9 cellular contexts compared by ENCODE assay signal in genomic region chr20:25288291-25289181, GRCh38. TPM values are rescaled to one million over a fixed set of nuclear protein-coding genes. Genes with fewer than 3 reads are reported as not detected.
DNase-seq lines count a peak whose midpoint lies in the region; ATAC-seq, FAIRE-seq and TF ChIP-seq lines count a peak whose summit lies in the region.
"Had no signal": no experiment of that assay in that cellular context is flagged by ENCODE, and none has a peak within 500 bp of the region (broad histone marks: within the 10 kb centered on the region; RNA-seq: fewer than 3 reads in every experiment).

No MANE protein-coding gene starts in this region.

- ATAC-seq in GM19452 (IDR thresholded peaks at IDR 0.05; ENCODE audit: unreplicated experiment) (peak; percentile 95), HG03108 (IDR thresholded peaks at IDR 0.05; ENCODE audit: unreplicated experiment) (peak; percentile 83)

- H3K4me1 Mint-ChIP-seq in glutamatergic neuron (ENCODE audit: low read depth, unreplicated experiment) (peaks cover 6% of the 10 kb centered on the region), immature natural killer cell (no peaks in the 10 kb centered on the region)
- H3K4me1 Mint-ChIP-seq: brain had no signal

- peak; percentile 98 for FAIRE-seq in GM12892 (lab: Jason Lieb, UNC)

- H3K9me3 Mint-ChIP-seq in glutamatergic neuron (ENCODE audit: unreplicated experiment), result peaks cover 37% of the 10 kb centered on the region
- no peaks in the 10 kb centered on the region for H3K9me3 Mint-ChIP-seq in immature natural killer cell
- H3K9me3 Mint-ChIP-seq: brain had no signal

- no peak for TF ChIP-seq CTCF in glutamatergic neuron (IDR thresholded peaks at IDR 0.05; ENCODE audit: partially characterized antibody, unreplicated experiment)

- DNase-seq in GM12892 (ENCODE audit: insufficient read length), result peak; percentile 68
- peak; percentile 5 for DNase-seq in glutamatergic neuron
- no peak for DNase-seq in DMS153 (lab: John Stamatoyannopoulos, UW)
- DNase-seq in stimulated activated CD4-positive, alpha-beta T cell treated with anti-CD3 and anti-CD28 coated beads, Interleukin-4, amount 100 ng/mL, for 4 hours, result no peak
- no peak for DNase-seq in immature natural killer cell
- DNase-seq in NCI-H2081 (lab: John Stamatoyannopoulos, UW), result no peak

- peaks cover 16% of the 10 kb centered on the region for H3K36me3 Mint-ChIP-seq in glutamatergic neuron (ENCODE audit: unreplicated experiment)
- H3K36me3 Mint-ChIP-seq in immature natural killer cell, result peaks cover 4 to 24% (median 16%) of the 10 kb centered on the region in 3 donors

- H3K27me3 Mint-ChIP-seq in glutamatergic neuron (ENCODE audit: unreplicated experiment) (peaks cover 34% of the 10 kb centered on the region), immature natural killer cell (ENCODE audit: low read depth in 3 of 3) (peaks cover 2 to 6% (median 5%) of the 10 kb centered on the region in 3 donors)

- no peak overlapping the region for H3K27ac Mint-ChIP-seq in glutamatergic neuron (ENCODE audit: unreplicated experiment)
- H3K27ac Mint-ChIP-seq in immature natural killer cell, result peak overlapping the region in 1 of 6 donors; percentile 22

- no peak for TF ChIP-seq POLR2A in GM12892 (IDR thresholded peaks at IDR 0.05; ENCODE audit: low read depth, low read length)

- H3K4me3 Mint-ChIP-seq in glutamatergic neuron (ENCODE audit: unreplicated experiment) (no peak overlapping the region), immature natural killer cell (no peak overlapping the region)
- H3K4me3 Mint-ChIP-seq: brain had no signal

RNA-seq across cellular contexts. Expression of gene PYGB, which starts 40.7 kb away (rescaled TPM):
- 9.1 TPM for polyA plus RNA-seq in GM12892 (2012; ENCODE audit: missing spikeins)
- total RNA-seq in glutamatergic neuron (ENCODE audit: unreplicated experiment), result 295 TPM
- polyA plus RNA-seq in immature natural killer cell, result 10 to 100 TPM; 39.3 to 56.0 (median 51.0) TPM

Comparison
In these comparisons a context has a peak if more than half of its experiments do, and no peak if none do; other contexts are left out.
1. DNase-seq: peak in GM12892 (single experiment) and glutamatergic neuron (single experiment); none in DMS153 (single experiment), stimulated activated CD4-positive, alpha-beta T cell treated with anti-CD3 and anti-CD28 coated beads, Interleukin-4, amount 100 ng/mL, for 4 hours (0 of 2), immature natural killer cell (0 of 3) and NCI-H2081 (0 of 2).